Comparison of ENCODE assay signal across 15 cellular contexts in the genomic region with DNA sequence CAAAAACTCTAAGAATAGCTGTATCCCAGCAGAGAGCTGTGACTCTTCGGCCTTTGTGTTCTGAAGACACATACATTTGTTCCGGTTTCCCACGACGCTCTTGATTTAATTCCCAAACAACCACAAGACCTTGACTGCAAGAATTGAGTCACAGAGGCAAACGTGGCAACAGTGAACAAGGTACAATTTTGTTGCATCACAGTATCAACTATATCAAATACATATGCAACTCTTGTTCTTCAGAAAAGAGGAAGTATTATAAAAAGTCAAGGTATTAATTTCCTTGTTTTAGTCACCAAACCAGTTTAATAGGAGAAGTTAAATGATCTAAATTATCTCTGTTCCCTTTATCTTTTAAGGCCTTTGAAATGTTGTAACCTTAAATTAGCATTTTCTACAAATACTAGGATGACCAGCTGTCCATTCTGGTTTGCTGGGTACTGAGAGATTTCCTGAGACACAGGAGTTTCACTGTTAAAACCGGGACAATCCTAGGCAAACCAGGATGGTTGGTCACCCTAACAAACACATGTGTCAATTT. TPM values are rescaled to one million over a fixed set of nuclear protein-coding genes. Genes with fewer than 3 reads are reported as not detected.
DNase-seq lines count a peak whose midpoint lies in the region; ATAC-seq, FAIRE-seq and TF ChIP-seq lines count a peak whose summit lies in the region.
"Had no signal": no experiment of that assay in that cellular context is flagged by ENCODE, and none has a peak within 500 bp of the region (broad histone marks: within the 10 kb centered on the region; RNA-seq: fewer than 3 reads in every experiment).

No MANE protein-coding gene starts in this region.

- H3K36me3 ChIP-seq in pancreas: no peaks in the 10 kb centered on the region

- ATAC-seq in GM18517 (IDR thresholded peaks at IDR 0.05; ENCODE audit: unreplicated experiment): peak; percentile 60
- ATAC-seq in HG03135 (IDR thresholded peaks at IDR 0.05; ENCODE audit: unreplicated experiment): peak; percentile 63
- no peak for ATAC-seq in activated T-helper 17 cell treated with anti-CD3 and anti-CD28 coated beads, Interleukin-2, amount 50 U/mL, for 72 hours (replicated peaks)
- ATAC-seq in pancreas: peak in 3 of 4 donors; percentile 14 to 51 (median 39)
- no peak for ATAC-seq in HG02678 (IDR thresholded peaks at IDR 0.05; ENCODE audit: unreplicated experiment)

- no peak overlapping the region for H3K4me3 ChIP-seq in pancreas

- H3K4me1 ChIP-seq in pancreas: peaks cover 27 to 40% (median 27%) of the 10 kb centered on the region in 3 donors

- TF ChIP-seq CTCF in pancreas (IDR thresholded peaks at IDR 0.05): no peak

- no peaks in the 10 kb centered on the region for H3K4me1 Mint-ChIP-seq in activated T-helper 17 cell treated with anti-CD3 and anti-CD28 coated beads, Interleukin-2, amount 50 U/mL, for 72 hours

- no peaks in the 10 kb centered on the region for H3K9me3 Mint-ChIP-seq in activated T-helper 17 cell treated with anti-CD3 and anti-CD28 coated beads, Interleukin-2, amount 50 U/mL, for 72 hours

- H3K27me3 Mint-ChIP-seq in activated T-helper 17 cell treated with anti-CD3 and anti-CD28 coated beads, Interleukin-2, amount 50 U/mL, for 72 hours: no peaks in the 10 kb centered on the region

- peak overlapping the region in 2 of 4 donors; percentile 4 to 66 for H3K27ac ChIP-seq in pancreas

- FAIRE-seq in pancreas (lab: Jason Lieb, UNC): no peak

- intact Hi-C loops in pancreas (cut with DNase I): no loop called here

- H3K27ac Mint-ChIP-seq in activated T-helper 17 cell treated with anti-CD3 and anti-CD28 coated beads, Interleukin-2, amount 50 U/mL, for 72 hours: peak overlapping the region; percentile 50

- no peak overlapping the region for H3K4me3 Mint-ChIP-seq in activated T-helper 17 cell treated with anti-CD3 and anti-CD28 coated beads, Interleukin-2, amount 50 U/mL, for 72 hours

- 56 to 69% methylated on average over 6 of the region's 6 CpGs for WGBS in pancreas, 2 donors

- DNase-seq in pancreas (no peak), NCI-H187 (lab: John Stamatoyannopoulos, UW) (no peak), DMS53 (lab: John Stamatoyannopoulos, UW) (no peak), ACHN (no peak)
- DNase-seq: activated gamma-delta T cell treated with Interleukin-2 at 50 U/mL for 16 hours; GF-D8; NCI-H1694; stimulated activated CD4-positive, alpha-beta T cell treated with anti-CD3 and anti-CD28 coated beads, Interleukin-4, amount 100 ng/mL, for 24 hours had no signal

- no peaks in the 10 kb centered on the region for H3K9me3 ChIP-seq in pancreas

- no peaks in the 10 kb centered on the region for H3K27me3 ChIP-seq in pancreas

- in situ Hi-C loops in ACHN (cut with HindIII; ENCODE audit: low pct_ligation_motif_present, low pct_unique_long_range_greater_than_20kb, low sequenced_read_pairs): no loop called here

- H3K36me3 Mint-ChIP-seq in activated T-helper 17 cell treated with anti-CD3 and anti-CD28 coated beads, Interleukin-2, amount 50 U/mL, for 72 hours (ENCODE audit: low read depth): peaks cover 63% of the 10 kb centered on the region

RNA-seq across cellular contexts. Expression of a gene that starts 11.1 kb away (rescaled TPM):
- total RNA-seq in activated T-helper 17 cell treated with anti-CD3 and anti-CD28 coated beads, Interleukin-2, amount 50 U/mL, for 72 hours: 10 to 100 TPM; 17.9 to 23.5 TPM
- total RNA-seq in pancreas: 1 to 10 TPM; 4.6 to 9.7 (median 7.3) TPM
- 1 to 10 TPM; 3.4 to 5.0 TPM for polyA plus RNA-seq in pancreas

RNA-seq across cellular contexts. Expression of a gene that starts 11.5 kb away (rescaled TPM):
- total RNA-seq in activated T-helper 17 cell treated with anti-CD3 and anti-CD28 coated beads, Interleukin-2, amount 50 U/mL, for 72 hours: 10 to 100 TPM; 48.9 to 54.2 TPM
- 10 to 100 TPM; 13.9 to 23.1 (median 18.2) TPM for total RNA-seq in pancreas
- 10 to 100 TPM; 11.9 to 20.5 TPM for polyA plus RNA-seq in pancreas

RNA-seq across cellular contexts. Expression of a gene that starts 44.8 kb away (rescaled TPM):
- not detected for total RNA-seq in activated T-helper 17 cell treated with anti-CD3 and anti-CD28 coated beads, Interleukin-2, amount 50 U/mL, for 72 hours
- 10 to 100 TPM in 3 of 6 donors, 1 to 10 TPM in 2, under 1 TPM in 1; 0.67 to 77.9 (median 10.1) TPM for total RNA-seq in pancreas
- polyA plus RNA-seq in pancreas: 10 to 100 TPM in 1 of 2 donors, 1 to 10 TPM in 1; 5.9 to 47.8 TPM
- total RNA-seq: fibroblast of lung; mononuclear cell; T-helper 2 cell treated with Interferon-gamma antibody and Interleukin-4, amounts not matched to agents 100 ng/mL and 5 ng/mL, for 36 hours had no signal
- polyA plus RNA-seq: fibroblast of lung had no signal

Comparison
In these comparisons a context has a peak if more than half of its experiments do, and no peak if none do; other contexts are left out.
1. ATAC-seq: peak in GM18517 (single experiment), HG03135 (single experiment) and pancreas (3 of 4); none in activated T-helper 17 cell treated with anti-CD3 and anti-CD28 coated beads, Interleukin-2, amount 50 U/mL, for 72 hours (single experiment) and HG02678 (single experiment).